ENCODE assay signal across 8 cellular contexts in genomic region chr7:79452032-79452494, GRCh38. TPM values are rescaled to one million over a fixed set of nuclear protein-coding genes. Genes with fewer than 3 reads are reported as not detected.
DNase-seq lines count a peak whose midpoint lies in the region; FAIRE-seq and TF ChIP-seq lines count a peak whose summit lies in the region.

No MANE protein-coding gene starts in this region.

- no peak for TF ChIP-seq EP300 in esophagus muscularis mucosa (IDR thresholded peaks at IDR 0.05)

- H3K4me1 ChIP-seq in ACC112 (ENCODE audit: control insufficient read depth, insufficient read depth, low read length, unreplicated experiment) (peaks cover 36% of the 10 kb centered on the region), esophagus muscularis mucosa (peaks cover 11 to 35% (median 32%) of the 10 kb centered on the region in 4 donors), testis (peaks cover 7% of the 10 kb centered on the region)

- TF ChIP-seq POLR2A in H54 (IDR thresholded peaks at IDR 0.05; ENCODE audit: low read depth, low read length) (peak; percentile 41), esophagus muscularis mucosa (IDR thresholded peaks at IDR 0.05; ENCODE audit: low read depth) (peak; percentile 60), testis (IDR thresholded peaks at IDR 0.05) (peak; percentile 53)

- no peaks in the 10 kb centered on the region; the same call in 1 of the 2 replicates for H3K36me3 ChIP-seq in ACC112 (ENCODE audit: insufficient read depth, low read length)
- no peaks in the 10 kb centered on the region for H3K36me3 ChIP-seq in esophagus muscularis mucosa
- H3K36me3 ChIP-seq in testis (ENCODE audit: low read depth, missing control alignments) = no peaks in the 10 kb centered on the region

- H3K27ac ChIP-seq in ACC112 (ENCODE audit: low read depth, low read length) (peak overlapping the region; percentile 73), esophagus muscularis mucosa (replicated peaks in 1 of 4) (peak overlapping the region; percentile 94 to 96 (median 95)), testis (peak overlapping the region; percentile 94 to 96)

- H3K79me2 ChIP-seq in ACC112 (ENCODE audit: control insufficient read depth, insufficient read depth, low read length, unreplicated experiment) = peaks cover 40% of the 10 kb centered on the region

- no peaks in the 10 kb centered on the region for H3K9me3 ChIP-seq in esophagus muscularis mucosa
- H3K9me3 ChIP-seq in testis = no peaks in the 10 kb centered on the region

- peak overlapping the region; percentile 98 for H2AFZ ChIP-seq in ACC112 (ENCODE audit: low read length, unreplicated experiment)

- no peaks in the 10 kb centered on the region for H3K27me3 ChIP-seq in ACC112 (ENCODE audit: insufficient read depth, low read length)
- H3K27me3 ChIP-seq in esophagus muscularis mucosa = no peaks in the 10 kb centered on the region
- no peaks in the 10 kb centered on the region for H3K27me3 ChIP-seq in testis

- peak; percentile 58 for FAIRE-seq in H54 (lab: Jason Lieb, UNC)
- no peak for FAIRE-seq in GM19239 (lab: Jason Lieb, UNC)

- 1% methylated on average over 14 of the region's 27 CpGs for WGBS in esophagus muscularis mucosa
- 0% methylated on average over 26 to 27 of the region's 27 CpGs for WGBS in testis, 2 donors

- intact Hi-C loops in esophagus muscularis mucosa (cut with DNase I) (loop anchor here (5.0 to 10.0 kb wide), 2 partner anchors 47 to 145 kb away; no protein-coding TSS in a partner anchor), testis (cut with DNase I; ENCODE audit: low total_unique reads) (no loop called here)

- no peak for TF ChIP-seq CTCF in esophagus muscularis mucosa (IDR thresholded peaks at IDR 0.05)
- no peak for TF ChIP-seq CTCF in testis (IDR thresholded peaks at IDR 0.05)

- H3K4me3 ChIP-seq in ACC112 (ENCODE audit: low read depth, low read length) (peak overlapping the region; percentile 80), esophagus muscularis mucosa (peak overlapping the region; percentile 76 to 81 (median 79)), testis (peak overlapping the region; percentile 75 to 78)

- DNase-seq in H54 (ENCODE audit: insufficient read length, low spot score) = peak; percentile 74
- peak; percentile 44 for DNase-seq in SKM-1 (lab: John Stamatoyannopoulos, UW; ENCODE audit: unreplicated experiment)
- peak; percentile 97 for DNase-seq in esophagus muscularis mucosa (ENCODE audit: extremely low spot score)
- DNase-seq in mesenteric fat pad (ENCODE audit: low spot score) = peak; percentile 94
- DNase-seq in testis = peak; percentile 88
- DNase-seq in GM19239 (ENCODE audit: insufficient read length, low spot score) = no peak
- no peak for DNase-seq in SIG-M5 (lab: John Stamatoyannopoulos, UW)

RNA-seq across cellular contexts. Expression of gene MAGI2, which starts 1.4 kb away (rescaled TPM):
- 10 to 100 TPM; 14.4 to 22.3 (median 21.2) TPM for total RNA-seq in esophagus muscularis mucosa
- total RNA-seq in mesenteric fat pad = 9.7 TPM
- total RNA-seq in testis = 10 to 100 TPM; 11.2 to 13.1 TPM
- polyA plus RNA-seq in testis (ENCODE audit: insufficient read depth, low read depth, low replicate concordance) = 12.4 TPM

Comparison
In these comparisons a context has a peak if more than half of its experiments do, and no peak if none do; other contexts are left out.
1. DNase-seq: peak in H54 (single experiment), SKM-1 (single experiment), esophagus muscularis mucosa (single experiment), mesenteric fat pad (single experiment) and testis (single experiment); none in GM19239 (single experiment) and SIG-M5 (single experiment).
2. Peak in every context shown above with its lines, with median percentiles within 50 percentile points of each other: H3K27ac ChIP-seq, H3K4me3 ChIP-seq and POLR2A ChIP-seq.